ENCODE assay signal across 11 cellular contexts in the genomic region with DNA sequence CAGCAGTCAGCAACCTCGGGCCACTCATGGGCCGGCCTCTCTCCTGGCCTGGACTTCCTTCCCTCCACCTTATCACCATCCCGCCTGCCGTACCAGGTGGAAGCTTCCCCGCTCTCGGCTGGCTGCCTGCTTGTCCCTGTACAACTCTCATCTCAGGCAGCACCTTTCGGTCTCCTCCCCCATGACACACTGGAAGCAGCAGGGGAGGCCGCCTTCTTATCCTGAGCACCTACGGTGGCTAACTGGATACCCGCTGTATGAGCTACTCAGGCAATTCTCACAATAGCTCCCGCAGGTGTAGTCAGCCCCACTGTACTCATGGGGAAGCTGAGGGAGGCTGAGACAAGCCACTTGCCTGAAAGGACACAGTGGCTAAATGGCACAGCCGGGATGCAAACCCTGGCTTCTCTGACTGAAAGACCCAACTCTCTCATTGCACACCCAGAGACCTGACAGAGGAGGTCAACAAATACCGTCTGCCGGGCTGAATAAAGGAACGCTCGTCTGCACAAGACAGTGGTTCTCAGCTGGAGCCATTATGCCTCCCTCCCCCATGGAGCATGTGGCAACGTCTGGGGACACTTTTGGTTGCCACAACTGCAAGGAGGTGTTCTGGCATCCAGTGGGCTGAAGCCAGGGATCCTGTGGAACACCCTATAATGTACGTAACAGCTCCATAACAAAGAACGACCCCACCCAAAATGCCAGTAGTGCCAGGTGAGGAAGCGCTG. TPM values are rescaled to one million over a fixed set of nuclear protein-coding genes. Genes with fewer than 3 reads are reported as not detected.
A peak's percentile ranks its signal among the peaks of the same experiment; 100 is the strongest.
DNase-seq lines count a peak whose midpoint lies in the region; ATAC-seq, FAIRE-seq and TF ChIP-seq lines count a peak whose summit lies in the region.
"Had no signal": no experiment of that assay in that cellular context is flagged by ENCODE, and none has a peak within 500 bp of the region (broad histone marks: within the 10 kb centered on the region; RNA-seq: fewer than 3 reads in every experiment).

No MANE protein-coding gene starts in this region.

- H3K27ac Mint-ChIP-seq in activated CD4-positive, alpha-beta T cell treated with anti-CD3 and anti-CD28 coated beads, Interleukin-2, amount 10 ng/mL, durations not matched to agents 24 days and 14 days: peak overlapping the region; percentile 96
- peak overlapping the region; percentile 86 to 97 for H3K27ac Mint-ChIP-seq in stimulated activated naive CD8-positive, alpha-beta T cell treated with anti-CD3 and anti-CD28 coated beads, Interleukin-15, amount 100 ng/mL, for 72 hours

- 76% methylated on average over 14 of the region's 20 CpGs for WGBS in esophagus muscularis mucosa

- TF ChIP-seq POLR2A in esophagus muscularis mucosa (IDR thresholded peaks at IDR 0.05; ENCODE audit: low read depth): no peak

- H3K36me3 ChIP-seq in esophagus muscularis mucosa: peaks cover 0 to 5% (median 0%) of the 10 kb centered on the region in 4 donors
- no peaks in the 10 kb centered on the region for H3K36me3 ChIP-seq in kidney (ENCODE audit: control insufficient read depth in 1 of 2, insufficient read depth in 2 of 2, low read length in 2 of 2)

- H3K36me3 Mint-ChIP-seq in activated CD4-positive, alpha-beta T cell treated with anti-CD3 and anti-CD28 coated beads, Interleukin-2, amount 10 ng/mL, durations not matched to agents 24 days and 14 days (ENCODE audit: low read depth): peaks cover 38% of the 10 kb centered on the region

- H3K4me3 ChIP-seq in esophagus muscularis mucosa (no peak overlapping the region), kidney (ENCODE audit: low read length in 2 of 2) (no peak overlapping the region)

- H3K4me3 Mint-ChIP-seq in activated CD4-positive, alpha-beta T cell treated with anti-CD3 and anti-CD28 coated beads, Interleukin-2, amount 10 ng/mL, durations not matched to agents 24 days and 14 days: peak overlapping the region; percentile 90
- peak overlapping the region; percentile 72 to 73 for H3K4me3 Mint-ChIP-seq in stimulated activated naive CD8-positive, alpha-beta T cell treated with anti-CD3 and anti-CD28 coated beads, Interleukin-15, amount 100 ng/mL, for 72 hours
- H3K4me3 Mint-ChIP-seq: nephron had no signal

- DNase-seq in activated T-cell treated with anti-CD3 and anti-CD28 coated beads, Interleukin-2, amount 50 U/mL, for 1 hour: peak; percentile 53
- DNase-seq in activated T-cell treated with anti-CD3 and anti-CD28 coated beads for 4 hours: no peak
- peak; percentile 84 for DNase-seq in activated CD4-positive, alpha-beta T cell treated with anti-CD3 and anti-CD28 coated beads, Interleukin-2, amount 10 ng/mL, durations not matched to agents 24 days and 14 days
- no peak for DNase-seq in esophagus muscularis mucosa (ENCODE audit: extremely low spot score)
- peak; percentile 58 to 63 for DNase-seq in stimulated activated naive CD8-positive, alpha-beta T cell treated with anti-CD3 and anti-CD28 coated beads, Interleukin-15, amount 100 ng/mL, for 72 hours
- no peak for DNase-seq in kidney
- DNase-seq in HUDEP-2 (lab: John Stamatoyannopoulos, UW; ENCODE audit: unreplicated experiment in 76 of 76): no peak
- no peak for DNase-seq in NCI-H2081 (lab: John Stamatoyannopoulos, UW)

- H3K4me1 ChIP-seq in esophagus muscularis mucosa (peaks cover 43 to 65% (median 56%) of the 10 kb centered on the region in 4 donors), kidney (ENCODE audit: control insufficient read depth in 1 of 2, insufficient read depth in 1 of 2, low read depth in 1 of 2, low read length in 2 of 2) (peaks cover 6 to 17% of the 10 kb centered on the region in 2 donors)

- TF ChIP-seq CTCF in esophagus muscularis mucosa (IDR thresholded peaks at IDR 0.05): no peak
- no peak for TF ChIP-seq CTCF in kidney (IDR thresholded peaks at IDR 0.05; ENCODE audit: borderline replicate concordance, extremely low read depth, insufficient read depth)

- peak; percentile 4 for ATAC-seq in stimulated activated naive CD8-positive, alpha-beta T cell treated with anti-CD3 and anti-CD28 coated beads, Interleukin-15, amount 100 ng/mL, for 72 hours

- no peaks in the 10 kb centered on the region for H3K27me3 Mint-ChIP-seq in activated CD4-positive, alpha-beta T cell treated with anti-CD3 and anti-CD28 coated beads, Interleukin-2, amount 10 ng/mL, durations not matched to agents 24 days and 14 days
- H3K27me3 Mint-ChIP-seq in stimulated activated naive CD8-positive, alpha-beta T cell treated with anti-CD3 and anti-CD28 coated beads, Interleukin-15, amount 100 ng/mL, for 72 hours: no peaks in the 10 kb centered on the region

- peaks cover 79% of the 10 kb centered on the region for H3K4me1 Mint-ChIP-seq in activated CD4-positive, alpha-beta T cell treated with anti-CD3 and anti-CD28 coated beads, Interleukin-2, amount 10 ng/mL, durations not matched to agents 24 days and 14 days
- H3K4me1 Mint-ChIP-seq in stimulated activated naive CD8-positive, alpha-beta T cell treated with anti-CD3 and anti-CD28 coated beads, Interleukin-15, amount 100 ng/mL, for 72 hours: peaks cover 99% of the 10 kb centered on the region

- H3K27me3 ChIP-seq in esophagus muscularis mucosa: no peaks in the 10 kb centered on the region

- H3K27ac ChIP-seq in esophagus muscularis mucosa (replicated peaks in 1 of 4) (peak overlapping the region in 3 of 4 donors; percentile 47 to 73 (median 61)), kidney (ENCODE audit: low read depth in 2 of 2, low read length in 2 of 2) (peak overlapping the region in 1 of 2 donors; percentile 16)
- H3K27ac ChIP-seq: epithelial cell of prostate had no signal

- no peaks in the 10 kb centered on the region for H3K9me3 ChIP-seq in esophagus muscularis mucosa
- H3K9me3 ChIP-seq in kidney (ENCODE audit: control insufficient read depth in 1 of 2, low read length in 2 of 2): no peaks in the 10 kb centered on the region

- no peaks in the 10 kb centered on the region for H3K9me3 Mint-ChIP-seq in activated CD4-positive, alpha-beta T cell treated with anti-CD3 and anti-CD28 coated beads, Interleukin-2, amount 10 ng/mL, durations not matched to agents 24 days and 14 days
- peaks cover 5 to 7% of the 10 kb centered on the region in 2 donors for H3K9me3 Mint-ChIP-seq in stimulated activated naive CD8-positive, alpha-beta T cell treated with anti-CD3 and anti-CD28 coated beads, Interleukin-15, amount 100 ng/mL, for 72 hours
- H3K9me3 Mint-ChIP-seq: nephron had no signal

- H3K9ac ChIP-seq in kidney (ENCODE audit: low read length in 2 of 2): no peak overlapping the region

- intact Hi-C loops in activated CD4-positive, alpha-beta T cell treated with anti-CD3 and anti-CD28 coated beads, Interleukin-2, amount 10 ng/mL, durations not matched to agents 24 days and 14 days (cut with micrococcal nuclease): loop anchor here (1.0 to 10.0 kb wide), 5 partner anchors 9 to 1884 kb away; partner anchors contain the start of genes CREBRF, FBXW11 and LCP2
- intact Hi-C loops in esophagus muscularis mucosa (cut with DNase I): no loop called here
- intact Hi-C loops in kidney (cut with DNase I): no loop called here

- no peak for TF ChIP-seq EP300 in esophagus muscularis mucosa (IDR thresholded peaks at IDR 0.05)

- no peak for FAIRE-seq in kidney (lab: Jason Lieb, UNC)

RNA-seq across cellular contexts. Expression of gene STK10, which starts 9.6 kb away (rescaled TPM):
- total RNA-seq in activated CD4-positive, alpha-beta T cell treated with anti-CD3 and anti-CD28 coated beads, Interleukin-2, amount 10 ng/mL, durations not matched to agents 24 days and 14 days: 87.9 and 91.1 TPM in 2 replicates
- total RNA-seq in esophagus muscularis mucosa (10 to 100 TPM; 18.8 to 21.8 (median 19.4) TPM), kidney (42.8 TPM)
- 7.2 TPM for polyA plus RNA-seq in kidney (ENCODE audit: insufficient read depth, low read depth, low replicate concordance)

RNA-seq across cellular contexts. Expression of gene EFCAB9, which starts 15.5 kb away (rescaled TPM):
- total RNA-seq in activated CD4-positive, alpha-beta T cell treated with anti-CD3 and anti-CD28 coated beads, Interleukin-2, amount 10 ng/mL, durations not matched to agents 24 days and 14 days: not detected in 2 replicates
- total RNA-seq in esophagus muscularis mucosa (not detected), kidney (not detected)
- polyA plus RNA-seq in kidney (ENCODE audit: insufficient read depth, low read depth, low replicate concordance): not detected
- total RNA-seq: LHCN-M2 had no signal

Comparison
In these comparisons a context has a peak if more than half of its experiments do, and no peak if none do; other contexts are left out.
1. DNase-seq: peak in activated T-cell treated with anti-CD3 and anti-CD28 coated beads, Interleukin-2, amount 50 U/mL, for 1 hour (single experiment), activated CD4-positive, alpha-beta T cell treated with anti-CD3 and anti-CD28 coated beads, Interleukin-2, amount 10 ng/mL, durations not matched to agents 24 days and 14 days (single experiment) and stimulated activated naive CD8-positive, alpha-beta T cell treated with anti-CD3 and anti-CD28 coated beads, Interleukin-15, amount 100 ng/mL, for 72 hours (2 of 2); none in activated T-cell treated with anti-CD3 and anti-CD28 coated beads for 4 hours (single experiment), esophagus muscularis mucosa (single experiment), kidney (single experiment), HUDEP-2 (0 of 76) and NCI-H2081 (0 of 2).